ENCODE assay signal across 7 cellular contexts in genomic region chr12:120213182-120213581, GRCh38. TPM values are rescaled to one million over a fixed set of nuclear protein-coding genes. Genes with fewer than 3 reads are reported as not detected.
DNase-seq lines count a peak whose midpoint lies in the region; ATAC-seq, FAIRE-seq and TF ChIP-seq lines count a peak whose summit lies in the region.
"Not testable (repeated sequence)": the region's sequence is repeated elsewhere in the genome, so short reads cannot be mapped to it uniquely, and the experiment has no call there.

No MANE protein-coding gene starts in this region.

- not testable (repeated sequence) for H3K36me3 ChIP-seq in Caco-2 (ENCODE audit: control insufficient read depth, insufficient read depth, low read length)
- H3K36me3 ChIP-seq in HEK293 (ENCODE audit: control insufficient read depth in 2 of 2, insufficient read depth in 1 of 2, low read length in 2 of 2) (peaks cover 3 to 59% of the 10 kb centered on the region in 2 experiments; a peak in 2 of 3 replicates), K562 (ENCODE audit: control insufficient read depth, insufficient read depth, low read length) (peaks cover 55% of the 10 kb centered on the region; the same call in 2 of the 3 replicates), mesenchymal stem cell (ENCODE audit: control insufficient read depth in 1 of 2, insufficient read depth in 2 of 2, low read depth in 1 of 2, low read length in 2 of 2) (peaks cover 80 to 92% of the 10 kb centered on the region in 2 experiments)

- H2BK120ac ChIP-seq in mesenchymal stem cell (ENCODE audit: low read depth, low read length): not testable (repeated sequence)

- TF ChIP-seq EP300 in K562 (IDR thresholded peaks at IDR 0.05; ENCODE audit: low read length): not testable (repeated sequence)

- not testable (repeated sequence) for H3K9me3 Mint-ChIP-seq in Caco-2 (ENCODE audit: unreplicated experiment); stimulated activated effector memory CD8-positive, alpha-beta T cell treated with anti-CD3 and anti-CD28 coated beads, Interleukin-12 subunit alpha, Interleukin-12 subunit beta, amount 100 ng/mL, for 72 hours

- not testable (repeated sequence) for H4K8ac ChIP-seq in mesenchymal stem cell (ENCODE audit: low read length)

- POLR2A ChIA-PET in Caco-2 (lab: Charles Lee); RWPE1 (lab: Yijun Ruan, JAX; ENCODE audit: low non-redundant PET): not testable (repeated sequence)
- POLR2A ChIA-PET in HEK293 (lab: Yijun Ruan, JAX): interaction anchor here (1.3 to 4.7 kb wide), 2 partner anchors 10 to 13 kb away, joined by 4 to 36 read pairs; partner anchors contain the start of gene RPLP0
- POLR2A ChIA-PET in K562 (lab: Yijun Ruan, JAX): interaction anchor here (0.6 to 5.3 kb wide), 4 partner anchors 12 to 78 kb away, joined by 3 to 70 read pairs (median 4); partner anchors contain the start of genes RNU4-2 and RPLP0

- not testable (repeated sequence) for H3K79me2 ChIP-seq in K562 (ENCODE audit: control insufficient read depth, insufficient read depth, low read length)

- H3K9me1 ChIP-seq in K562 (ENCODE audit: control insufficient read depth, insufficient read depth, low read length): not testable (repeated sequence)

- not testable (repeated sequence) for H2BK15ac ChIP-seq in mesenchymal stem cell (ENCODE audit: low read depth, poor library complexity, severe bottlenecking)

- not testable (repeated sequence) for H3K4me1 Mint-ChIP-seq in Caco-2 (ENCODE audit: low read depth, unreplicated experiment); stimulated activated effector memory CD8-positive, alpha-beta T cell treated with anti-CD3 and anti-CD28 coated beads, Interleukin-12 subunit alpha, Interleukin-12 subunit beta, amount 100 ng/mL, for 72 hours

- not testable (repeated sequence) for H2AFZ ChIP-seq in K562 (ENCODE audit: low read depth, low read length); mesenchymal stem cell (ENCODE audit: low read depth, low read length)

- not testable (repeated sequence) for H3K27me3 Mint-ChIP-seq in Caco-2 (ENCODE audit: insufficient read depth, unreplicated experiment)

- not testable (repeated sequence) for DNase-seq in Caco-2; RWPE1 (ENCODE audit: low spot score); K562 (ENCODE audit: extremely low read depth in 1 of 4, low spot score in 3 of 4); mesenchymal stem cell; stimulated activated effector memory CD8-positive, alpha-beta T cell treated with anti-CD3 and anti-CD28 coated beads, Interleukin-12 subunit alpha, Interleukin-12 subunit beta, amount 100 ng/mL, for 72 hours (ENCODE audit: low spot score in 2 of 2)
- peak; percentile 10 for DNase-seq in Right ventricle myocardium superior

- H4K20me1 ChIP-seq in K562 (replicated peaks; ENCODE audit: control insufficient read depth, insufficient read depth, low read length): not testable (repeated sequence)

- peak overlapping the region; percentile 57 for H3K27ac Mint-ChIP-seq in Caco-2 (ENCODE audit: unreplicated experiment)
- peak overlapping the region; percentile 23 for H3K27ac Mint-ChIP-seq in stimulated activated effector memory CD8-positive, alpha-beta T cell treated with anti-CD3 and anti-CD28 coated beads, Interleukin-12 subunit alpha, Interleukin-12 subunit beta, amount 100 ng/mL, for 72 hours

- WGBS in K562 (ENCODE audit: insufficient coverage, low coverage, missing lambda C conversion rate): 73% methylated on average over 5 of the region's 5 CpGs
- 92% methylated on average over 5 of the region's 5 CpGs for WGBS in mesenchymal stem cell

- H3K9me3 ChIP-seq in Caco-2; HEK293 (ENCODE audit: control insufficient read depth, insufficient read depth, low read depth, low read length); K562 (replicated peaks; ENCODE audit: control insufficient read depth, insufficient read depth, low read depth, low read length); mesenchymal stem cell (ENCODE audit: control insufficient read depth, low read length): not testable (repeated sequence)

- in situ Hi-C loops in K562 (cut with MboI): not testable (repeated sequence)

- not testable (repeated sequence) for H2BK5ac ChIP-seq in mesenchymal stem cell (ENCODE audit: low read depth, low read length, poor library complexity, severe bottlenecking)

- not testable (repeated sequence) for H3K27me3 ChIP-seq in Caco-2 (replicated peaks; ENCODE audit: control insufficient read depth, insufficient read depth, low read length); K562 (ENCODE audit: control insufficient read depth in 2 of 2, insufficient read depth in 2 of 2, low read length in 2 of 2); mesenchymal stem cell (ENCODE audit: control insufficient read depth in 1 of 2, insufficient read depth in 1 of 2, low read length in 2 of 2)

- CTCF ChIA-PET in Caco-2 (lab: Charles Lee); K562 (lab: Yijun Ruan, JAX; ENCODE audit: low intra/inter-chr PET ratio): not testable (repeated sequence)
- CTCF ChIA-PET in HEK293 (lab: Yijun Ruan, JAX) (interaction anchor here (1.3 kb wide), 1 partner anchor 13 kb away, joined by 4 read pairs; the partner anchor contains the start of gene RPLP0), RWPE1 (lab: Yijun Ruan, JAX) (interaction anchor here (0.6 to 1.0 kb wide), 2 partner anchors 15 to 19 kb away, joined by 3 to 4 read pairs; no protein-coding TSS in a partner anchor)

- H2BK12ac ChIP-seq in mesenchymal stem cell (ENCODE audit: low read length in 2 of 2): not testable (repeated sequence)

- not testable (repeated sequence) for H2AK5ac ChIP-seq in mesenchymal stem cell (ENCODE audit: low read length, severe bottlenecking)

- not testable (repeated sequence) for H3K4ac ChIP-seq in mesenchymal stem cell (ENCODE audit: low read depth in 1 of 2, low read length in 2 of 2)

- BruUV-seq in Caco-2 (replicated peaks; lab: Mats Ljungman, UMichigan); K562 (replicated peaks; lab: Mats Ljungman, UMichigan): not testable (repeated sequence)

- H3K4me1 ChIP-seq in Caco-2; HEK293 (ENCODE audit: control insufficient read depth, insufficient read depth, low read length); mesenchymal stem cell (ENCODE audit: control insufficient read depth, insufficient read depth, low read depth, low read length): not testable (repeated sequence)
- H3K4me1 ChIP-seq in K562 (replicated peaks in 1 of 2; ENCODE audit: control insufficient read depth in 2 of 2, insufficient read depth in 2 of 2, low read length in 2 of 2): peaks cover 0 to 34% of the 10 kb centered on the region in 2 experiments; a peak in 2 of 5 replicates

- H3K23ac ChIP-seq in mesenchymal stem cell (ENCODE audit: low read length in 2 of 2): not testable (repeated sequence)

- not testable (repeated sequence) for ATAC-seq in K562; Right ventricle myocardium superior (ENCODE audit: poor library complexity); stimulated activated effector memory CD8-positive, alpha-beta T cell treated with anti-CD3 and anti-CD28 coated beads, Interleukin-12 subunit alpha, Interleukin-12 subunit beta, amount 100 ng/mL, for 72 hours

- not testable (repeated sequence) for H3K4me2 ChIP-seq in K562 (ENCODE audit: insufficient read depth, low read length); mesenchymal stem cell (ENCODE audit: low read length, poor library complexity, severe bottlenecking)

- H3K14ac ChIP-seq in mesenchymal stem cell (ENCODE audit: low read length in 2 of 2): not testable (repeated sequence)

- not testable (repeated sequence) for H4K91ac ChIP-seq in mesenchymal stem cell (ENCODE audit: low read length)

- not testable (repeated sequence) for H3K27ac ChIP-seq in HEK293 (ENCODE audit: extremely low read depth, low read depth, low read length); K562 (ENCODE audit: extremely low read depth, low read depth, low read length)
- H3K27ac ChIP-seq in RWPE1 (peak overlapping the region; percentile 82), mesenchymal stem cell (ENCODE audit: low read length, poor library complexity, severe bottlenecking) (peak overlapping the region; percentile 55)

- H3K79me1 ChIP-seq in mesenchymal stem cell (replicated peaks; ENCODE audit: low read length, poor library complexity, severe bottlenecking): peaks cover 41% of the 10 kb centered on the region

- not testable (repeated sequence) for H3K18ac ChIP-seq in mesenchymal stem cell (ENCODE audit: low read depth in 1 of 2, low read length in 2 of 2)

- not testable (repeated sequence) for H3K4me3 Mint-ChIP-seq in Caco-2 (ENCODE audit: unreplicated experiment); stimulated activated effector memory CD8-positive, alpha-beta T cell treated with anti-CD3 and anti-CD28 coated beads, Interleukin-12 subunit alpha, Interleukin-12 subunit beta, amount 100 ng/mL, for 72 hours

- not testable (repeated sequence) for H3K4me3 ChIP-seq in Caco-2 (ENCODE audit: low read depth, low read length); HEK293 (ENCODE audit: low read depth, low read length); K562; mesenchymal stem cell (ENCODE audit: insufficient read depth in 1 of 2, low read depth in 1 of 2, low read length in 2 of 2)

- intact Hi-C loops in Caco-2 (cut with micrococcal nuclease; ENCODE audit: unreplicated experiment); K562 (cut with micrococcal nuclease); Right ventricle myocardium superior (cut with DNase I): not testable (repeated sequence)

- not testable (repeated sequence) for FAIRE-seq in K562 (lab: Jason Lieb, UNC)

- not testable (repeated sequence) for TF ChIP-seq CTCF in Caco-2 (IDR thresholded peaks at IDR 0.05; ENCODE audit: insufficient read depth in 1 of 2, low read depth in 1 of 2, low read length in 1 of 2, severe bottlenecking in 1 of 2, unreplicated experiment in 1 of 2); HEK293 (tag by site-specific recombination; IDR thresholded peaks at IDR 0.05); RWPE1 (conservative IDR thresholded peaks at IDR 0.05; ENCODE audit: low read depth); K562 (IDR thresholded peaks at IDR 0.05 in 2 of 3, conservative IDR thresholded peaks at IDR 0.05 in 1 of 3; ENCODE audit: insufficient read depth in 2 of 3, low read depth in 1 of 3, low read length in 3 of 3)

- H3K36me3 Mint-ChIP-seq in Caco-2 (ENCODE audit: insufficient read depth, unreplicated experiment): peaks cover 82% of the 10 kb centered on the region
- H3K36me3 Mint-ChIP-seq in stimulated activated effector memory CD8-positive, alpha-beta T cell treated with anti-CD3 and anti-CD28 coated beads, Interleukin-12 subunit alpha, Interleukin-12 subunit beta, amount 100 ng/mL, for 72 hours: peaks cover 74% of the 10 kb centered on the region

- not testable (repeated sequence) for H3K9ac ChIP-seq in K562 (ENCODE audit: insufficient read depth in 1 of 2, low read depth in 2 of 2, low read length in 2 of 2)
- H3K9ac ChIP-seq in mesenchymal stem cell (ENCODE audit: low read length): peak overlapping the region; percentile 60

- not testable (repeated sequence) for TF ChIP-seq RAD21 in K562 (CRISPR knock-in tag; conservative IDR thresholded peaks at IDR 0.05 in 1 of 2, IDR thresholded peaks at IDR 0.05 in 1 of 2)

- 0 out of 2 replicates have a peak, but pooled peaks have one; percentile 17 for TF ChIP-seq POLR2A in K562 (conservative IDR thresholded peaks at IDR 0.05)

RNA-seq across cellular contexts. Expression of gene RPLP0, which starts 12.3 kb away (rescaled TPM):
- total RNA-seq in Caco-2 (2022): 2,379 and 2,383 TPM in 2 replicates
- total RNA-seq in K562 (2011; cell fraction: chromatin; rRNA removed; ENCODE audit: low replicate concordance): 1,112 and 2,318 TPM in 2 replicates
- total RNA-seq in K562 (2011; cell fraction: nucleolus; rRNA removed): 2,659 and 3,037 TPM in 2 replicates
- 2,953 and 5,147 TPM in 2 replicates for total RNA-seq in K562 (2011; cell fraction: nucleoplasm; rRNA removed)
- total RNA-seq in K562 (2014; rRNA removed): 4,900 and 6,436 TPM in 2 replicates
- total RNA-seq in K562 (2014; rRNA removed; fragmentation: Illumina TruSeq; extraction: Trizol): 3,191 and 3,833 TPM in 2 replicates
- total RNA-seq in K562 (2015; rRNA removed; fragmentation: Illumina TruSeq; extraction: Trizol): 3,802 and 3,820 TPM in 2 replicates
- 3,845 and 4,075 TPM in 2 replicates for total RNA-seq in K562 (2021)
- polyA plus RNA-seq in K562 (2011; rRNA removed): 7,931 and 10,886 TPM in 2 replicates
- polyA plus RNA-seq in K562 (2011; cell fraction: cytosol; rRNA removed): 11,423 and 15,718 TPM in 2 replicates
- polyA plus RNA-seq in K562 (2011; cell fraction: nucleus; rRNA removed): 3,653 and 4,979 TPM in 2 replicates
- 4,990 and 8,357 TPM in 2 replicates for polyA plus RNA-seq in K562 (2012)
- 5,372 and 5,510 TPM in 2 replicates for polyA plus RNA-seq in K562 (2014; fragmentation: Illumina TruSeq; extraction: Trizol)
- 1,000 to 10,000 TPM; 6,875 to 7,674 TPM for polyA plus RNA-seq in K562 (2014; fragmentation: Nextera tagmentation; extraction: Ambion mirVana)
- 6,483 and 6,682 TPM in 2 replicates for polyA plus RNA-seq in K562 (2014; rRNA removed)
- polyA minus RNA-seq in K562 (2011; rRNA and poly(A)+ RNA removed): 5,001 and 5,431 TPM in 2 replicates
- 2,569 and 3,110 TPM in 2 replicates for polyA minus RNA-seq in K562 (2011; cell fraction: cytosol; rRNA and poly(A)+ RNA removed)
- polyA minus RNA-seq in K562 (2011; cell fraction: nucleus; rRNA and poly(A)+ RNA removed): 738 and 1,257 TPM in 2 replicates
- total RNA-seq in Right ventricle myocardium superior: 693 TPM
- 3,349 TPM for polyA plus RNA-seq in mesenchymal stem cell (2013, experiment 1 of 2)
- 3,313 TPM for polyA plus RNA-seq in mesenchymal stem cell (2013, experiment 2 of 2)

RNA-seq across cellular contexts. Expression of gene GCN1, which starts 18.7 kb away (rescaled TPM):
- total RNA-seq in Caco-2 (2022) (154 and 171 TPM in 2 replicates), K562 (2014; rRNA removed) (96.4 and 124 TPM in 2 replicates), K562 (2014; rRNA removed; fragmentation: Illumina TruSeq; extraction: Trizol) (48.2 and 49.7 TPM in 2 replicates), K562 (2015; rRNA removed; fragmentation: Illumina TruSeq; extraction: Trizol) (51.5 and 54.4 TPM in 2 replicates), K562 (2021) (172 and 190 TPM in 2 replicates), Right ventricle myocardium superior (30.5 TPM)
- 689 and 1,391 TPM in 2 replicates for total RNA-seq in K562 (2011; cell fraction: chromatin; rRNA removed; ENCODE audit: low replicate concordance)
- total RNA-seq in K562 (2011; cell fraction: nucleolus; rRNA removed): 533 and 578 TPM in 2 replicates
- 336 and 477 TPM in 2 replicates for total RNA-seq in K562 (2011; cell fraction: nucleoplasm; rRNA removed)
- polyA plus RNA-seq in K562 (2011; rRNA removed) (51.7 and 78.4 TPM in 2 replicates), K562 (2014; fragmentation: Illumina TruSeq; extraction: Trizol) (81.4 and 108 TPM in 2 replicates), K562 (2014; fragmentation: Nextera tagmentation; extraction: Ambion mirVana) (10 to 100 TPM; 11.9 to 18.2 TPM), K562 (2014; rRNA removed) (78.4 and 94.0 TPM in 2 replicates)
- polyA plus RNA-seq in K562 (2011; cell fraction: cytosol; rRNA removed): 52.9 and 58.6 TPM in 2 replicates
- polyA plus RNA-seq in K562 (2011; cell fraction: nucleus; rRNA removed): 319 and 415 TPM in 2 replicates
- 82.4 and 85.4 TPM in 2 replicates for polyA plus RNA-seq in K562 (2012)
- polyA minus RNA-seq in K562 (2011; rRNA and poly(A)+ RNA removed): 168 and 179 TPM in 2 replicates
- polyA minus RNA-seq in K562 (2011; cell fraction: cytosol; rRNA and poly(A)+ RNA removed): 131 and 132 TPM in 2 replicates
- polyA minus RNA-seq in K562 (2011; cell fraction: nucleus; rRNA and poly(A)+ RNA removed): 176 and 241 TPM in 2 replicates
- polyA plus RNA-seq in mesenchymal stem cell (2013, experiment 1 of 2): 19.7 TPM
- 17.3 TPM for polyA plus RNA-seq in mesenchymal stem cell (2013, experiment 2 of 2)

RNA-seq across cellular contexts. Expression of gene PXN, which starts 52.3 kb away (rescaled TPM):
- total RNA-seq in Caco-2 (2022) (150 and 162 TPM in 2 replicates), K562 (2014; rRNA removed) (18.6 and 22.7 TPM in 2 replicates), K562 (2014; rRNA removed; fragmentation: Illumina TruSeq; extraction: Trizol) (13.1 and 16.4 TPM in 2 replicates), K562 (2015; rRNA removed; fragmentation: Illumina TruSeq; extraction: Trizol) (13.5 and 14.2 TPM in 2 replicates), K562 (2021) (66.6 and 74.1 TPM in 2 replicates), Right ventricle myocardium superior (47.1 TPM)
- 70.6 and 142 TPM in 2 replicates for total RNA-seq in K562 (2011; cell fraction: chromatin; rRNA removed; ENCODE audit: low replicate concordance)
- total RNA-seq in K562 (2011; cell fraction: nucleolus; rRNA removed): 45.5 and 48.2 TPM in 2 replicates
- total RNA-seq in K562 (2011; cell fraction: nucleoplasm; rRNA removed): 51.8 and 52.7 TPM in 2 replicates
- polyA plus RNA-seq in K562 (2011; rRNA removed) (28.6 and 44.1 TPM in 2 replicates), K562 (2014; fragmentation: Illumina TruSeq; extraction: Trizol) (64.7 and 71.8 TPM in 2 replicates), K562 (2014; fragmentation: Nextera tagmentation; extraction: Ambion mirVana) (1 to 10 TPM; 4.0 to 4.8 TPM), K562 (2014; rRNA removed) (40.7 and 42.2 TPM in 2 replicates)
- polyA plus RNA-seq in K562 (2011; cell fraction: cytosol; rRNA removed): 31.5 and 36.7 TPM in 2 replicates
- polyA plus RNA-seq in K562 (2011; cell fraction: nucleus; rRNA removed): 43.4 and 76.1 TPM in 2 replicates
- polyA plus RNA-seq in K562 (2012): 59.0 and 70.2 TPM in 2 replicates
- polyA minus RNA-seq in K562 (2011; rRNA and poly(A)+ RNA removed): 19.9 and 22.3 TPM in 2 replicates
- polyA minus RNA-seq in K562 (2011; cell fraction: cytosol; rRNA and poly(A)+ RNA removed): 16.7 and 38.8 TPM in 2 replicates
- 12.4 and 19.8 TPM in 2 replicates for polyA minus RNA-seq in K562 (2011; cell fraction: nucleus; rRNA and poly(A)+ RNA removed)
- polyA plus RNA-seq in mesenchymal stem cell (2013, experiment 1 of 2): 90.4 TPM
- polyA plus RNA-seq in mesenchymal stem cell (2013, experiment 2 of 2): 88.1 TPM
